Comparison of ENCODE assay signal across 1 cellular context in genomic region chr2:238239872-238240760, GRCh38.
TF ChIP-seq lines count a peak whose summit lies in the region.

Gene HES6 (minus strand): TSS chr2:238240038. CDS start chr2:238239905, 133 bp downstream.

TF ChIP-seq in K562, 482 proteins besides CTCF, POLR2A, EP300 and RAD21 (continued from another document and continues in another):
- TF ChIP-seq CREB5 (CRISPR knock-in tag; IDR thresholded peaks at IDR 0.05): no peak
- no peak for TF ChIP-seq NEUROD1 (IDR thresholded peaks at IDR 0.05; ENCODE audit: borderline replicate concordance, low read depth, low read length, partially characterized antibody)
- no peak for TF ChIP-seq FOSL1 (tag; conservative IDR thresholded peaks at IDR 0.05)
- no peak for TF ChIP-seq MAFG (tag; conservative IDR thresholded peaks at IDR 0.05)
- TF ChIP-seq ZNF174 (CRISPR knock-in tag; IDR thresholded peaks at IDR 0.05): no peak
- peak in 1 of 2 experiments; percentile 99; a peak in 2 of 4 replicates for TF ChIP-seq NONO (IDR thresholded peaks at IDR 0.05; ENCODE audit: low read depth in 2 of 2, low read length in 1 of 2)
- TF ChIP-seq NCOA6 (IDR thresholded peaks at IDR 0.05): peak; percentile 92
- 0 out of 2 replicates have a peak, but pooled peaks have one; percentile 36 for TF ChIP-seq MYC (IDR thresholded peaks at IDR 0.05; ENCODE audit: low read depth, low read length)
- TF ChIP-seq MYC (CRISPR knock-in tag; IDR thresholded peaks at IDR 0.05; ENCODE audit: borderline replicate concordance, low read depth): no peak
- no peak for TF ChIP-seq ZNF785 (CRISPR knock-in tag; IDR thresholded peaks at IDR 0.05)
- no peak for TF ChIP-seq TOE1 (IDR thresholded peaks at IDR 0.05; ENCODE audit: borderline replicate concordance)
- no peak for TF ChIP-seq TOE1 (CRISPR knock-in tag; IDR thresholded peaks at IDR 0.05; ENCODE audit: borderline replicate concordance, low read depth)
- no peak for TF ChIP-seq SIX5 (IDR thresholded peaks at IDR 0.05; ENCODE audit: borderline replicate concordance in 1 of 2, insufficient read depth in 1 of 2, low read depth in 1 of 2, low read length in 2 of 2)
- no peak for TF ChIP-seq ZC3H8 (IDR thresholded peaks at IDR 0.05)
- TF ChIP-seq, protein P1, sequence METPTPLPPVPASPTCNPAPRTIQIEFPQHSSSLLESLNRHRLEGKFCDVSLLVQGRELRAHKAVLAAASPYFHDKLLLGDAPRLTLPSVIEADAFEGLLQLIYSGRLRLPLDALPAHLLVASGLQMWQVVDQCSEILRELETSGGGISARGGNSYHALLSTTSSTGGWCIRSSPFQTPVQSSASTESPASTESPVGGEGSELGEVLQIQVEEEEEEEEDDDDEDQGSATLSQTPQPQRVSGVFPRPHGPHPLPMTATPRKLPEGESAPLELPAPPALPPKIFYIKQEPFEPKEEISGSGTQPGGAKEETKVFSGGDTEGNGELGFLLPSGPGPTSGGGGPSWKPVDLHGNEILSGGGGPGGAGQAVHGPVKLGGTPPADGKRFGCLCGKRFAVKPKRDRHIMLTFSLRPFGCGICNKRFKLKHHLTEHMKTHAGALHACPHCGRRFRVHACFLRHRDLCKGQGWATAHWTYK (CRISPR knock-in tag; IDR thresholded peaks at IDR 0.05): no peak
- no peak for TF ChIP-seq ZSCAN29 (IDR thresholded peaks at IDR 0.05)
- TF ChIP-seq KLF6 (CRISPR knock-in tag; IDR thresholded peaks at IDR 0.05; ENCODE audit: borderline replicate concordance): no peak
- TF ChIP-seq ARNT (IDR thresholded peaks at IDR 0.05): no peak
- no peak for TF ChIP-seq ZNF347 (CRISPR knock-in tag; IDR thresholded peaks at IDR 0.05; ENCODE audit: low read depth)
- TF ChIP-seq ESRRB (CRISPR knock-in tag; IDR thresholded peaks at IDR 0.05; ENCODE audit: borderline replicate concordance): no peak
- TF ChIP-seq ZNF408 (CRISPR knock-in tag; IDR thresholded peaks at IDR 0.05; ENCODE audit: low read depth): no peak
- peak; percentile 53 for TF ChIP-seq FUS (optimal IDR thresholded peaks at IDR 0.05; ENCODE audit: low read depth, low read length)
- no peak for TF ChIP-seq COPS2 (conservative IDR thresholded peaks at IDR 0.05)
- no peak for TF ChIP-seq SMAD2 (IDR thresholded peaks at IDR 0.05; ENCODE audit: low read depth, low read length)
- peak; percentile 73 for TF ChIP-seq CCNT2 (IDR thresholded peaks at IDR 0.05; ENCODE audit: borderline replicate concordance, extremely low read depth, insufficient read length, low read depth, low read length)
- TF ChIP-seq SMARCC2 (IDR thresholded peaks at IDR 0.05; ENCODE audit: low read depth): no peak
- TF ChIP-seq, protein P2, sequence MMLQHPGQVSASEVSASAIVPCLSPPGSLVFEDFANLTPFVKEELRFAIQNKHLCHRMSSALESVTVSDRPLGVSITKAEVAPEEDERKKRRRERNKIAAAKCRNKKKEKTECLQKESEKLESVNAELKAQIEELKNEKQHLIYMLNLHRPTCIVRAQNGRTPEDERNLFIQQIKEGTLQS (IDR thresholded peaks at IDR 0.05): no peak
- TF ChIP-seq, protein P2 (CRISPR knock-in tag; conservative IDR thresholded peaks at IDR 0.05): no peak
- no peak for TF ChIP-seq ZNF511 (CRISPR knock-in tag; IDR thresholded peaks at IDR 0.05)
- peak; percentile 99 for TF ChIP-seq POLR2G (IDR thresholded peaks at IDR 0.05; ENCODE audit: low read depth, low read length)
- TF ChIP-seq E2F3 (CRISPR knock-in tag; IDR thresholded peaks at IDR 0.05): 0 out of 2 replicates have a peak, but pooled peaks have one; percentile 24
- TF ChIP-seq ATF2 (CRISPR knock-in tag; IDR thresholded peaks at IDR 0.05): no peak
- TF ChIP-seq MCM5 (IDR thresholded peaks at IDR 0.05; ENCODE audit: low read depth): no peak
- TF ChIP-seq ELF2 (CRISPR knock-in tag; IDR thresholded peaks at IDR 0.05): no peak
- TF ChIP-seq RBM15 (IDR thresholded peaks at IDR 0.05; ENCODE audit: insufficient read depth, low read length): no peak
- TF ChIP-seq ETV1 (tag; conservative IDR thresholded peaks at IDR 0.05; ENCODE audit: low read depth): no peak
- no peak for TF ChIP-seq EWSR1 (IDR thresholded peaks at IDR 0.05; ENCODE audit: borderline replicate concordance, low read depth, partially characterized antibody)
- peak; percentile 89 for TF ChIP-seq ETS1 (conservative IDR thresholded peaks at IDR 0.05; ENCODE audit: control insufficient read depth, low read depth, low read length)
- TF ChIP-seq ZNF830 (CRISPR knock-in tag; IDR thresholded peaks at IDR 0.05): no peak
- no peak for TF ChIP-seq MXI1 (IDR thresholded peaks at IDR 0.05; ENCODE audit: low read depth, low read length)
- no peak for TF ChIP-seq CBFA2T2 (conservative IDR thresholded peaks at IDR 0.05)
- TF ChIP-seq, protein P3, sequence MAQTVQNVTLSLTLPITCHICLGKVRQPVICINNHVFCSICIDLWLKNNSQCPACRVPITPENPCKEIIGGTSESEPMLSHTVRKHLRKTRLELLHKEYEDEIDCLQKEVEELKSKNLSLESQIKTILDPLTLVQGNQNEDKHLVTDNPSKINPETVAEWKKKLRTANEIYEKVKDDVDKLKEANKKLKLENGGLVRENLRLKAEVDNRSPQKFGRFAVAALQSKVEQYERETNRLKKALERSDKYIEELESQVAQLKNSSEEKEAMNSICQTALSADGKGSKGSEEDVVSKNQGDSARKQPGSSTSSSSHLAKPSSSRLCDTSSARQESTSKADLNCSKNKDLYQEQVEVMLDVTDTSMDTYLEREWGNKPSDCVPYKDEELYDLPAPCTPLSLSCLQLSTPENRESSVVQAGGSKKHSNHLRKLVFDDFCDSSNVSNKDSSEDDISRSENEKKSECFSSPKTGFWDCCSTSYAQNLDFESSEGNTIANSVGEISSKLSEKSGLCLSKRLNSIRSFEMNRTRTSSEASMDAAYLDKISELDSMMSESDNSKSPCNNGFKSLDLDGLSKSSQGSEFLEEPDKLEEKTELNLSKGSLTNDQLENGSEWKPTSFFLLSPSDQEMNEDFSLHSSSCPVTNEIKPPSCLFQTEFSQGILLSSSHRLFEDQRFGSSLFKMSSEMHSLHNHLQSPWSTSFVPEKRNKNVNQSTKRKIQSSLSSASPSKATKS (CRISPR knock-in tag; IDR thresholded peaks at IDR 0.05): no peak
- TF ChIP-seq ZNF280A (IDR thresholded peaks at IDR 0.05; ENCODE audit: low read depth, partially characterized antibody): no peak
- TF ChIP-seq ZNF224 (CRISPR knock-in tag; IDR thresholded peaks at IDR 0.05): no peak
- TF ChIP-seq, protein P4, sequence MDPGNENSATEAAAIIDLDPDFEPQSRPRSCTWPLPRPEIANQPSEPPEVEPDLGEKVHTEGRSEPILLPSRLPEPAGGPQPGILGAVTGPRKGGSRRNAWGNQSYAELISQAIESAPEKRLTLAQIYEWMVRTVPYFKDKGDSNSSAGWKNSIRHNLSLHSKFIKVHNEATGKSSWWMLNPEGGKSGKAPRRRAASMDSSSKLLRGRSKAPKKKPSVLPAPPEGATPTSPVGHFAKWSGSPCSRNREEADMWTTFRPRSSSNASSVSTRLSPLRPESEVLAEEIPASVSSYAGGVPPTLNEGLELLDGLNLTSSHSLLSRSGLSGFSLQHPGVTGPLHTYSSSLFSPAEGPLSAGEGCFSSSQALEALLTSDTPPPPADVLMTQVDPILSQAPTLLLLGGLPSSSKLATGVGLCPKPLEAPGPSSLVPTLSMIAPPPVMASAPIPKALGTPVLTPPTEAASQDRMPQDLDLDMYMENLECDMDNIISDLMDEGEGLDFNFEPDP (CRISPR knock-in tag; IDR thresholded peaks at IDR 0.05): no peak
- peak; percentile 97 for TF ChIP-seq ZBTB7A (IDR thresholded peaks at IDR 0.05; ENCODE audit: borderline replicate concordance, control insufficient read depth, low read depth, low read length)
- no peak for TF ChIP-seq ZNF584 (CRISPR knock-in tag; IDR thresholded peaks at IDR 0.05; ENCODE audit: low read depth)
- TF ChIP-seq ZNF717 (CRISPR knock-in tag; IDR thresholded peaks at IDR 0.05): no peak
- TF ChIP-seq, protein P5, sequence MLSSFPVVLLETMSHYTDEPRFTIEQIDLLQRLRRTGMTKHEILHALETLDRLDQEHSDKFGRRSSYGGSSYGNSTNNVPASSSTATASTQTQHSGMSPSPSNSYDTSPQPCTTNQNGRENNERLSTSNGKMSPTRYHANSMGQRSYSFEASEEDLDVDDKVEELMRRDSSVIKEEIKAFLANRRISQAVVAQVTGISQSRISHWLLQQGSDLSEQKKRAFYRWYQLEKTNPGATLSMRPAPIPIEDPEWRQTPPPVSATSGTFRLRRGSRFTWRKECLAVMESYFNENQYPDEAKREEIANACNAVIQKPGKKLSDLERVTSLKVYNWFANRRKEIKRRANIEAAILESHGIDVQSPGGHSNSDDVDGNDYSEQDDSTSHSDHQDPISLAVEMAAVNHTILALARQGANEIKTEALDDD (IDR thresholded peaks at IDR 0.05): no peak
- TF ChIP-seq POU5F1 (IDR thresholded peaks at IDR 0.05; ENCODE audit: borderline replicate concordance, low read depth, low read length, partially characterized antibody): no peak
- no peak for TF ChIP-seq CHAMP1 (IDR thresholded peaks at IDR 0.05)
- TF ChIP-seq CBFA2T3 (IDR thresholded peaks at IDR 0.05): no peak
- no peak for TF ChIP-seq THRB (CRISPR knock-in tag; conservative IDR thresholded peaks at IDR 0.05)
- TF ChIP-seq POLR2B (IDR thresholded peaks at IDR 0.05; ENCODE audit: low read depth, partially characterized antibody): no peak
